ENCODE assay signal across 14 cellular contexts in genomic region chr6:63553208-63553607, GRCh38. TPM values are rescaled to one million over a fixed set of nuclear protein-coding genes. Genes with fewer than 3 reads are reported as not detected.
DNase-seq lines count a peak whose midpoint lies in the region; ATAC-seq and TF ChIP-seq lines count a peak whose summit lies in the region.
"Had no signal": no experiment of that assay in that cellular context is flagged by ENCODE, and none has a peak within 500 bp of the region (broad histone marks: within the 10 kb centered on the region; RNA-seq: fewer than 3 reads in every experiment).

No MANE protein-coding gene starts in this region.

- no peaks in the 10 kb centered on the region for H3K36me3 ChIP-seq in psoas muscle (ENCODE audit: insufficient read depth in 1 of 2, low read depth in 1 of 2)
- H3K36me3 ChIP-seq: neutrophil, upper lobe of right lung had no signal

- CTCF ChIA-PET in activated naive CD4-positive, alpha-beta T cell treated with anti-CD3 and anti-CD28 coated beads for 36 hours (lab: Charles Lee) = no interaction called here

- no peak overlapping the region for H3K27ac Mint-ChIP-seq in activated naive CD4-positive, alpha-beta T cell treated with anti-CD3 and anti-CD28 coated beads for 36 hours

- peak overlapping the region; percentile 11 for H3K4me3 ChIP-seq in psoas muscle
- H3K4me3 ChIP-seq: upper lobe of right lung had no signal

- ATAC-seq in GM21737 (IDR thresholded peaks at IDR 0.05; ENCODE audit: unreplicated experiment) = peak; percentile 100
- peak; percentile 96 for ATAC-seq in HG03280 (IDR thresholded peaks at IDR 0.05; ENCODE audit: unreplicated experiment)
- ATAC-seq in psoas muscle = peak; percentile 95 to 99 (median 98)
- ATAC-seq: upper lobe of right lung had no signal

- no peak overlapping the region for H3K4me3 Mint-ChIP-seq in activated naive CD4-positive, alpha-beta T cell treated with anti-CD3 and anti-CD28 coated beads for 36 hours

- H3K27me3 Mint-ChIP-seq in activated naive CD4-positive, alpha-beta T cell treated with anti-CD3 and anti-CD28 coated beads for 36 hours (ENCODE audit: low read depth) = peaks cover 9% of the 10 kb centered on the region

- DNase-seq in NOMO-1 treated with DMSO at 0.1 percent for 48 hours (lab: John Stamatoyannopoulos, UW; ENCODE audit: unreplicated experiment) (peak; percentile 45), NOMO-1 treated with dmso at 0.1 percent for 144 hours (lab: John Stamatoyannopoulos, UW; ENCODE audit: unreplicated experiment) (no peak), psoas muscle (no peak), Kasumi-1 (lab: John Stamatoyannopoulos, UW) (no peak), activated T-cell treated with anti-CD3 and anti-CD28 coated beads for 4 hours (no peak)
- DNase-seq in activated naive CD4-positive, alpha-beta T cell treated with anti-CD3 and anti-CD28 coated beads for 36 hours = no peak
- DNase-seq: activated CD4-positive, CD25-positive, alpha-beta regulatory T cell treated with anti-CD3 and anti-CD28 coated beads, Interleukin-2, amount 50 U/mL, for 72 hours; DND-41; NCI-H1105; upper lobe of right lung had no signal

- no peak for TF ChIP-seq CTCF in psoas muscle (IDR thresholded peaks at IDR 0.05)

- intact Hi-C loops in psoas muscle (cut with DNase I) = no loop called here
- intact Hi-C loops in activated naive CD4-positive, alpha-beta T cell treated with anti-CD3 and anti-CD28 coated beads for 36 hours (cut with micrococcal nuclease) = no loop called here

- peak overlapping the region; percentile 88 for H3K27ac ChIP-seq in psoas muscle
- H3K27ac ChIP-seq: 22Rv1, neutrophil, upper lobe of right lung had no signal

- no peaks in the 10 kb centered on the region for H3K27me3 ChIP-seq in psoas muscle (ENCODE audit: insufficient read depth in 3 of 3, low read length in 2 of 3)
- H3K27me3 ChIP-seq: neutrophil, upper lobe of right lung had no signal

- H3K9me3 Mint-ChIP-seq in activated naive CD4-positive, alpha-beta T cell treated with anti-CD3 and anti-CD28 coated beads for 36 hours = no peaks in the 10 kb centered on the region

- 21 to 50% (median 26%) methylated on average over 3 of the region's 3 CpGs for WGBS in psoas muscle, 3 donors

- H3K4me1 Mint-ChIP-seq in activated naive CD4-positive, alpha-beta T cell treated with anti-CD3 and anti-CD28 coated beads for 36 hours (ENCODE audit: low read depth) = no peaks in the 10 kb centered on the region

- no peaks in the 10 kb centered on the region for H3K9me3 ChIP-seq in psoas muscle
- H3K9me3 ChIP-seq: neutrophil, upper lobe of right lung had no signal

- H3K36me3 Mint-ChIP-seq in activated naive CD4-positive, alpha-beta T cell treated with anti-CD3 and anti-CD28 coated beads for 36 hours (ENCODE audit: low read depth) = no peaks in the 10 kb centered on the region

- H3K4me1 ChIP-seq in psoas muscle = peaks cover 20% of the 10 kb centered on the region
- H3K4me1 ChIP-seq: upper lobe of right lung had no signal

RNA-seq across cellular contexts. Expression of gene PTP4A1, which starts 19.1 kb away (rescaled TPM):
- 100 to 1,000 TPM; 153 to 202 (median 184) TPM for total RNA-seq in psoas muscle
- polyA plus RNA-seq in psoas muscle = 100 to 1,000 TPM; 113 to 159 (median 151) TPM
- total RNA-seq in activated naive CD4-positive, alpha-beta T cell treated with anti-CD3 and anti-CD28 coated beads for 36 hours = 10 to 100 TPM; 46.8 to 51.9 TPM
